Comparison of ENCODE assay signal across 30 cellular contexts in the genomic region with DNA sequence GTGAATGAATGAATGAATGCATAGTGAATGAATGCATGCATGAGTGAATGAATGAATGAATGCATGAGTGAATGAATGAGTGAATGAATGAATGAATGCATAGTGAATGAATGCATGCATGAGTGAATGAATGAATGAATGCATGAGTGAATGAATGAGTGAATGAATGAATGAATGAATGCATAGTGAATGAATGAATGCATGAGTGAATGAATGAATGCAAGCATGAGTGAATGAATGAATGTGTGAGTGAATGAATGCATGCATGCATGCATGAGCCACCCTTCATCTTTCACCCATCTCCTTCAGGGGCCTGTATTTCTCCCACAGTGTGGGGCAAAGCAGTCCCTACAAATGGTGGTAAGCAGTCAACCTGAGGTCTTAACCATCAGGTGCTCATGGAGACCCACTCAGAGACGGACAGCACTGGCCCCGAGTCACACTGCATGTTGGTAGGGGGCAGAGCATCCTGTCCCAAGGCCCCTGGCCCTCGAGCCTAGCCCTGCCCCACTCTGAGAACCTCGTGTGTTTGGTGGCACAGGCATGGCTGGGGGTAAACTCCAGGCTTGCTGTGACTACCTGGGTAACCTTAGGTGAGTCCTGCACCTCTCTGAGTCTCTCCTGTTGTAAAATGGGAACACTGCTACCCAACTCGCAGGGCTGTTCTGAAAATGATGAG. TPM values are rescaled to one million over a fixed set of nuclear protein-coding genes. Genes with fewer than 3 reads are reported as not detected.
DNase-seq lines count a peak whose midpoint lies in the region; ATAC-seq, FAIRE-seq and TF ChIP-seq lines count a peak whose summit lies in the region.
"Had no signal": no experiment of that assay in that cellular context is flagged by ENCODE, and none has a peak within 500 bp of the region (broad histone marks: within the 10 kb centered on the region; RNA-seq: fewer than 3 reads in every experiment).

No MANE protein-coding gene starts in this region.

- H2BK120ac ChIP-seq in H1 (replicated peaks; ENCODE audit: low read depth, low read length), result no peak overlapping the region

- TF ChIP-seq RAD21 in HCT116 (IDR thresholded peaks at IDR 0.05; ENCODE audit: low read depth) (no peak), H1 (IDR thresholded peaks at IDR 0.05 in 1 of 2, conservative IDR thresholded peaks at IDR 0.05 in 1 of 2; ENCODE audit: low read depth in 2 of 2, low read length in 2 of 2) (no peak)

- TF ChIP-seq POLR2A in HCT116 (IDR thresholded peaks at IDR 0.05; ENCODE audit: borderline replicate concordance, extremely low read depth, insufficient read depth, insufficient read length), result no peak
- TF ChIP-seq POLR2A in H1 (IDR thresholded peaks at IDR 0.05; ENCODE audit: control extremely low read depth in 1 of 2, low read depth in 2 of 2, low read length in 2 of 2), result no peak

- no peak overlapping the region for H4K5ac ChIP-seq in H1 (ENCODE audit: insufficient read length, low read depth, low read length)

- H3K36me3 ChIP-seq in HCT116 (ENCODE audit: control insufficient read depth in 1 of 2, insufficient read depth in 2 of 2, low read length in 2 of 2), result no peaks in the 10 kb centered on the region
- no peaks in the 10 kb centered on the region for H3K36me3 ChIP-seq in H1 (ENCODE audit: control insufficient read depth in 2 of 4, insufficient read depth in 4 of 4, low read length in 3 of 4)
- no peaks in the 10 kb centered on the region for H3K36me3 ChIP-seq in Caco-2 (ENCODE audit: control insufficient read depth, insufficient read depth, low read length)
- H3K36me3 ChIP-seq: colonic mucosa, prostate gland, suprapubic skin, upper lobe of right lung had no signal

- H3K4me1 Mint-ChIP-seq in Caco-2 (ENCODE audit: low read depth, unreplicated experiment), result no peaks in the 10 kb centered on the region
- no peaks in the 10 kb centered on the region for H3K4me1 Mint-ChIP-seq in activated naive CD8-positive, alpha-beta T cell treated with anti-CD3 and anti-CD28 coated beads for 36 hours
- H3K4me1 Mint-ChIP-seq: IgD-negative memory B cell had no signal

- TF ChIP-seq CTCF in HCT116 (IDR thresholded peaks at IDR 0.05 in 2 of 3, conservative IDR thresholded peaks at IDR 0.05 in 1 of 3; ENCODE audit: borderline replicate concordance in 1 of 3, insufficient read depth in 1 of 3, low read depth in 2 of 3, low read length in 2 of 3) (no peak), H1 (IDR thresholded peaks at IDR 0.05; ENCODE audit: control extremely low read depth in 1 of 3, insufficient read depth in 1 of 3, low read depth in 1 of 3, low read length in 3 of 3) (no peak), Caco-2 (IDR thresholded peaks at IDR 0.05; ENCODE audit: insufficient read depth in 1 of 2, low read depth in 1 of 2, low read length in 1 of 2, severe bottlenecking in 1 of 2, unreplicated experiment in 1 of 2) (no peak)

- H2AK5ac ChIP-seq in H1 (ENCODE audit: low read depth, low read length), result no peak overlapping the region

- intact Hi-C loops in HCT116 (cut with micrococcal nuclease) (no loop called here), Caco-2 (cut with micrococcal nuclease; ENCODE audit: unreplicated experiment) (no loop called here)

- H2BK20ac ChIP-seq in H1 (ENCODE audit: low read length), result no peak overlapping the region

- H3K4ac ChIP-seq in H1 (replicated peaks; ENCODE audit: insufficient read length, low read depth, low read length), result no peak overlapping the region

- H3K9me2 ChIP-seq in HCT116 (ENCODE audit: insufficient read depth), result no peaks in the 10 kb centered on the region

- H3K79me1 ChIP-seq in H1 (ENCODE audit: low read depth, low read length), result no peaks in the 10 kb centered on the region

- FAIRE-seq in H1 (lab: Jason Lieb, UNC), result peak; percentile 74

- no peak overlapping the region for H3K18ac ChIP-seq in H1 (ENCODE audit: extremely low read depth, low read length)

- no peak overlapping the region for H2BK15ac ChIP-seq in H1 (ENCODE audit: low read length)

- H3K4me3 Mint-ChIP-seq in Caco-2 (ENCODE audit: unreplicated experiment), result no peak overlapping the region
- H3K4me3 Mint-ChIP-seq in activated naive CD8-positive, alpha-beta T cell treated with anti-CD3 and anti-CD28 coated beads for 36 hours, result no peak overlapping the region
- H3K4me3 Mint-ChIP-seq: IgD-negative memory B cell; T-helper 2 cell treated with Interferon-gamma antibody and Interleukin-4, amounts not matched to agents 5 μg/mL and 100 μg/mL, for 36 hours had no signal

- no peaks in the 10 kb centered on the region for H3K9me3 Mint-ChIP-seq in Caco-2 (ENCODE audit: unreplicated experiment)
- H3K9me3 Mint-ChIP-seq in activated naive CD8-positive, alpha-beta T cell treated with anti-CD3 and anti-CD28 coated beads for 36 hours, result no peaks in the 10 kb centered on the region
- H3K9me3 Mint-ChIP-seq: IgD-negative memory B cell had no signal

- POLR2A ChIA-PET in HCT116 (lab: Charles Lee) (no interaction called here), H1 (lab: Charles Lee; ENCODE audit: partially characterized antibody) (no interaction called here), Caco-2 (lab: Charles Lee) (no interaction called here)

- no peaks in the 10 kb centered on the region for H3K27me3 Mint-ChIP-seq in Caco-2 (ENCODE audit: insufficient read depth, unreplicated experiment)
- peaks cover 28% of the 10 kb centered on the region for H3K27me3 Mint-ChIP-seq in activated naive CD8-positive, alpha-beta T cell treated with anti-CD3 and anti-CD28 coated beads for 36 hours
- H3K27me3 Mint-ChIP-seq: IgD-negative memory B cell had no signal

- H3K23me2 ChIP-seq in H1 (ENCODE audit: low read depth, low read length), result no peaks in the 10 kb centered on the region; the same call in 1 of the 2 replicates

- H3K9ac ChIP-seq in HCT116 (ENCODE audit: low read length) (no peak overlapping the region), H1 (replicated peaks in 1 of 4; ENCODE audit: extremely low read depth in 1 of 4, low read depth in 3 of 4, low read length in 3 of 4) (no peak overlapping the region)

- H3K23ac ChIP-seq in H1 (ENCODE audit: insufficient read length), result no peak overlapping the region

- no peak overlapping the region for H3K14ac ChIP-seq in H1 (ENCODE audit: insufficient read length)

- H2BK12ac ChIP-seq in H1 (ENCODE audit: low read depth, low read length), result peak overlapping the region; percentile 82; the same call in 1 of the 2 replicates

- no peaks in the 10 kb centered on the region for H3K36me3 Mint-ChIP-seq in Caco-2 (ENCODE audit: insufficient read depth, unreplicated experiment)
- no peaks in the 10 kb centered on the region for H3K36me3 Mint-ChIP-seq in activated naive CD8-positive, alpha-beta T cell treated with anti-CD3 and anti-CD28 coated beads for 36 hours

- 77% methylated on average over 5 of the region's 5 CpGs; no CpG with 5 or more reads in 1 of the 2 experiments for WGBS in H1 (ENCODE audit: extremely low coverage in 1 of 2, insufficient coverage in 1 of 2, insufficient read length in 1 of 2, insufficient replicate concordance in 2 of 2, low coverage in 1 of 2, low lambda C conversion rate in 2 of 2, missing lambda C conversion rate in 1 of 2), 2 experiments

- H3K79me2 ChIP-seq in HCT116 (ENCODE audit: insufficient read depth, low read length), result no peaks in the 10 kb centered on the region
- no peaks in the 10 kb centered on the region for H3K79me2 ChIP-seq in H1 (ENCODE audit: control insufficient read depth in 1 of 2, insufficient read depth in 2 of 2, low read length in 2 of 2)
- H3K79me2 ChIP-seq: hepatocyte had no signal

- no peaks in the 10 kb centered on the region for H4K20me1 ChIP-seq in HCT116 (ENCODE audit: insufficient read depth)
- no peaks in the 10 kb centered on the region for H4K20me1 ChIP-seq in H1 (replicated peaks in 1 of 2; ENCODE audit: control insufficient read depth in 1 of 2, insufficient read depth in 2 of 2, low read length in 2 of 2)

- no peak overlapping the region for H3K4me3 ChIP-seq in HCT116 (replicated peaks in 1 of 2; ENCODE audit: low read depth in 1 of 2, low read length in 2 of 2)
- H3K4me3 ChIP-seq in H1 (ENCODE audit: extremely low read depth in 1 of 4, insufficient read depth in 2 of 4, low read depth in 3 of 4, low read length in 4 of 4), result no peak overlapping the region
- H3K4me3 ChIP-seq in Caco-2 (ENCODE audit: low read depth, low read length), result no peak overlapping the region
- H3K4me3 ChIP-seq: colonic mucosa, hepatocyte, prostate gland, suprapubic skin, upper lobe of right lung had no signal

- H3K27me3 ChIP-seq in HCT116 (ENCODE audit: insufficient read depth, low read length) (no peaks in the 10 kb centered on the region), H1 (replicated peaks in 1 of 4; ENCODE audit: control insufficient read depth in 3 of 4, extremely low read depth in 1 of 4, insufficient read depth in 3 of 4, low read length in 3 of 4) (peaks cover 0 to 5% (median 0%) of the 10 kb centered on the region in 4 experiments; a peak in 3 of 7 replicates), Caco-2 (replicated peaks; ENCODE audit: control insufficient read depth, insufficient read depth, low read length) (no peaks in the 10 kb centered on the region; the same call in 1 of the 2 replicates)

- no peak overlapping the region for H4K8ac ChIP-seq in H1 (ENCODE audit: extremely low read depth, insufficient read depth, low read length)

- H4K91ac ChIP-seq in H1 (replicated peaks; ENCODE audit: insufficient read length, low read length), result no peak overlapping the region

- no peak overlapping the region for H3K4me2 ChIP-seq in HCT116 (ENCODE audit: low read length)
- H3K4me2 ChIP-seq in H1 (ENCODE audit: insufficient read depth in 1 of 2, low read depth in 2 of 2, low read length in 2 of 2), result peak overlapping the region in 1 of 2 experiments; percentile 10; a peak in 2 of 4 replicates
- H3K4me2 ChIP-seq: hepatocyte had no signal

- H3K4me1 ChIP-seq in HCT116 (ENCODE audit: control insufficient read depth in 1 of 2, insufficient read depth in 2 of 2, low read length in 2 of 2) (no peaks in the 10 kb centered on the region), H1 (replicated peaks in 1 of 4; ENCODE audit: control insufficient read depth in 3 of 4, insufficient read depth in 4 of 4, low read length in 3 of 4) (peaks cover 0 to 12% (median 4%) of the 10 kb centered on the region in 4 experiments; a peak in 5 of 7 replicates), Caco-2 (no peaks in the 10 kb centered on the region)
- H3K4me1 ChIP-seq: colonic mucosa, upper lobe of right lung had no signal

- RAD21 ChIA-PET in HCT116 (lab: Charles Lee; ENCODE audit: low non-redundant PET in 1 of 2, low total read pairs in 2 of 2, uncharacterized antibody in 2 of 2, unreplicated experiment in 2 of 2), result no interaction called here

- no peak overlapping the region for H2BK5ac ChIP-seq in H1 (ENCODE audit: low read depth, low read length)

- no TSS peak for BruUV-seq in HCT116 (replicated peaks; lab: Mats Ljungman, UMichigan)
- no TSS peak for BruUV-seq in Caco-2 (replicated peaks; lab: Mats Ljungman, UMichigan)

- ATAC-seq in HCT116, result peak; percentile 46
- ATAC-seq: left cardiac atrium, sciatic nerve, upper lobe of right lung had no signal

- no peak overlapping the region for H3K27ac Mint-ChIP-seq in Caco-2 (ENCODE audit: unreplicated experiment)
- H3K27ac Mint-ChIP-seq in activated naive CD8-positive, alpha-beta T cell treated with anti-CD3 and anti-CD28 coated beads for 36 hours, result no peak overlapping the region
- H3K27ac Mint-ChIP-seq: IgD-negative memory B cell; T-helper 2 cell treated with Interferon-gamma antibody and Interleukin-4, amounts not matched to agents 5 μg/mL and 100 μg/mL, for 36 hours had no signal

- H2AFZ ChIP-seq in HCT116 (ENCODE audit: low read depth, low read length, poor library complexity, severe bottlenecking) (no peak overlapping the region), H1 (ENCODE audit: low read length) (no peak overlapping the region)
- H2AFZ ChIP-seq: hepatocyte had no signal

- DNase-seq in HCT116 (ENCODE audit: low read depth, low spot score), result no peak
- peak; percentile 32 for DNase-seq in NAMALWA (ENCODE audit: low spot score)
- DNase-seq in H1 (ENCODE audit: low read depth in 1 of 2, low spot score in 2 of 2), result no peak
- peak; percentile 6 for DNase-seq in myocyte (ENCODE audit: low read depth)
- no peak for DNase-seq in Caco-2
- DNase-seq in activated naive CD8-positive, alpha-beta T cell treated with anti-CD3 and anti-CD28 coated beads for 36 hours, result no peak
- no peak for DNase-seq in OCI-M2 (lab: John Stamatoyannopoulos, UW; ENCODE audit: unreplicated experiment)
- DNase-seq: activated CD4-positive, alpha-beta T cell treated with anti-CD3 and anti-CD28 coated beads for 48 hours; activated naive CD4-positive, alpha-beta T cell; activated T-cell treated with anti-CD3 and anti-CD28 coated beads, Interleukin-2, amount 50 U/mL, for 48 hours; amniotic stem cell; C1 segment of cervical spinal cord; colonic mucosa; effector CD8-positive, alpha-beta T cell; foreskin melanocyte; left cardiac atrium; mesenchymal stem cell; NCI-H2029 treated with DMSO at 0.1 percent for 48 hours; NCI-H345; stimulated activated CD4-positive, alpha-beta T cell treated with anti-CD3 and anti-CD28 coated beads, Interleukin-12 subunit alpha, Interleukin-12 subunit beta, amount 100 ng/mL, for 4 hours; stimulated activated CD4-positive, alpha-beta T cell treated with anti-CD3 and anti-CD28 coated beads, Interleukin-4, amount 100 ng/mL, for 1 hour; upper lobe of right lung had no signal

- H3K9me3 ChIP-seq in HCT116 (ENCODE audit: control insufficient read depth in 1 of 2, insufficient read depth in 1 of 2, low read depth in 1 of 2, low read length in 2 of 2) (no peaks in the 10 kb centered on the region), H1 (ENCODE audit: insufficient read depth in 2 of 2, low read depth in 1 of 2, low read length in 1 of 2) (no peaks in the 10 kb centered on the region), Caco-2 (no peaks in the 10 kb centered on the region)
- H3K9me3 ChIP-seq: colonic mucosa, prostate gland, suprapubic skin, upper lobe of right lung had no signal

- TF ChIP-seq EP300 in H1 (IDR thresholded peaks at IDR 0.05; ENCODE audit: borderline replicate concordance in 1 of 2, low read depth in 2 of 2, low read length in 2 of 2), result no peak

- no peak overlapping the region for H3K56ac ChIP-seq in H1 (replicated peaks; ENCODE audit: insufficient read length, low read depth, low read length)

- CTCF ChIA-PET in HCT116 (lab: Charles Lee), result no interaction called here
- CTCF ChIA-PET in H1 (lab: Charles Lee; ENCODE audit: partially characterized antibody), result interaction anchor here (0.8 to 2.2 kb wide), 10 partner anchors 10 to 281 kb away, joined by 3 to 21 read pairs (median 6); a partner anchor contains a TSS
- CTCF ChIA-PET in Caco-2 (lab: Charles Lee), result no interaction called here

- H3K27ac ChIP-seq in HCT116 (ENCODE audit: low read depth, low read length) (no peak overlapping the region), H1 (ENCODE audit: low read depth, low read length) (no peak overlapping the region)
- H3K27ac ChIP-seq: colonic mucosa, hepatocyte, prostate gland, suprapubic skin, upper lobe of right lung had no signal

RNA-seq across cellular contexts. Expression of a gene that starts 28.0 kb away (rescaled TPM):
- total RNA-seq in HCT116 (2021; ENCODE audit: unreplicated experiment), result not detected
- polyA plus RNA-seq in HCT116 (2012), result not detected in 2 replicates
- not detected in 2 replicates for total RNA-seq in H1 (2021; fragmentation: NEBNext Ultra II Directional; extraction: Animal tissue kit (Norgen Biotek cat#: 25700))
- 0.02 TPM in 1 of 2 replicates, not detected in the other for polyA plus RNA-seq in H1 (2011; rRNA removed)
- polyA plus RNA-seq in H1 (2011; cell fraction: cytosol; rRNA removed), result 0.03 TPM
- polyA plus RNA-seq in H1 (2011; cell fraction: nucleus; rRNA removed), result 0.03 TPM
- 0.03 to 0.08 TPM in 2 of 4 replicates, not detected in the others for polyA plus RNA-seq in H1 (2012, experiment 1 of 2)
- 0.07 TPM for polyA plus RNA-seq in H1 (2012, experiment 2 of 2)
- polyA plus RNA-seq in H1 (2013, experiment 1 of 2), result 0.02 TPM
- 0.02 TPM for polyA plus RNA-seq in H1 (2013, experiment 2 of 2)
- 0.13 TPM in 1 of 2 replicates, not detected in the other for polyA minus RNA-seq in H1 (2011; rRNA and poly(A)+ RNA removed)
- not detected for polyA minus RNA-seq in H1 (2011; cell fraction: cytosol; rRNA and poly(A)+ RNA removed)
- 0.40 TPM for polyA minus RNA-seq in H1 (2011; cell fraction: nucleus; rRNA and poly(A)+ RNA removed)
- total RNA-seq in myocyte, result 0.36 TPM in 1 of 2 replicates, not detected in the other
- polyA plus RNA-seq in myocyte (2012), result not detected
- total RNA-seq in Caco-2 (2022), result 0.18 TPM in 1 of 2 replicates, not detected in the other
- total RNA-seq in activated naive CD8-positive, alpha-beta T cell treated with anti-CD3 and anti-CD28 coated beads for 36 hours, result not detected
- total RNA-seq: colonic mucosa, epithelial cell of proximal tubule, hepatocyte, left cardiac atrium, M059J, sciatic nerve, upper lobe of right lung had no signal
- polyA plus RNA-seq: hepatocyte, IgD-negative memory B cell had no signal

Comparison
In these comparisons a context has a peak if more than half of its experiments do, and no peak if none do; other contexts are left out.
1. DNase-seq: peak in NAMALWA (single experiment) and myocyte (single experiment); none in HCT116 (single experiment), H1 (0 of 2), Caco-2 (0 of 2), activated naive CD8-positive, alpha-beta T cell treated with anti-CD3 and anti-CD28 coated beads for 36 hours (single experiment) and OCI-M2 (single experiment).